16 cellular contexts compared by ENCODE assay signal in genomic region chr15:63469984-63470383, GRCh38. TPM values are rescaled to one million over a fixed set of nuclear protein-coding genes. Genes with fewer than 3 reads are reported as not detected.
DNase-seq lines count a peak whose midpoint lies in the region; ATAC-seq and TF ChIP-seq lines count a peak whose summit lies in the region.
"Had no signal": no experiment of that assay in that cellular context is flagged by ENCODE, and none has a peak within 500 bp of the region (broad histone marks: within the 10 kb centered on the region; RNA-seq: fewer than 3 reads in every experiment).

No MANE protein-coding gene starts in this region.

- H3K4me1 ChIP-seq in CD4-positive, alpha-beta memory T cell (ENCODE audit: insufficient read depth, low read length): peaks cover 33% of the 10 kb centered on the region

- H3K36me3 Mint-ChIP-seq in activated naive CD4-positive, alpha-beta T cell treated with anti-CD3 and anti-CD28 coated beads, Interleukin-2, amount 50 U/mL, for 72 hours: no peaks in the 10 kb centered on the region
- H3K36me3 Mint-ChIP-seq in CD4-positive, alpha-beta memory T cell: no peaks in the 10 kb centered on the region
- H3K36me3 Mint-ChIP-seq in dendritic cell treated with granulocyte-macrophage colony-stimulating factor and Interleukin-4, amounts not matched to agents 40 ng/mL and 50 ng/mL, for 4 days (ENCODE audit: low read depth): no peaks in the 10 kb centered on the region
- H3K36me3 Mint-ChIP-seq in stimulated activated memory B cell treated with anti-CD40 and anti-IgM and Interleukin-4, amounts not matched to agents 10 μg/mL and 1 μg/mL and 100 μg/mL, for 72 hours: no peaks in the 10 kb centered on the region
- H3K36me3 Mint-ChIP-seq in CD14-positive monocyte: peaks cover 0 to 2% of the 10 kb centered on the region in 2 donors
- H3K36me3 Mint-ChIP-seq: CD4-positive, CD25-positive, alpha-beta regulatory T cell had no signal

- no peaks in the 10 kb centered on the region for H3K9me3 Mint-ChIP-seq in activated naive CD4-positive, alpha-beta T cell treated with anti-CD3 and anti-CD28 coated beads, Interleukin-2, amount 50 U/mL, for 72 hours
- no peaks in the 10 kb centered on the region for H3K9me3 Mint-ChIP-seq in CD4-positive, alpha-beta memory T cell
- no peaks in the 10 kb centered on the region for H3K9me3 Mint-ChIP-seq in dendritic cell treated with granulocyte-macrophage colony-stimulating factor and Interleukin-4, amounts not matched to agents 40 ng/mL and 50 ng/mL, for 4 days
- no peaks in the 10 kb centered on the region for H3K9me3 Mint-ChIP-seq in stimulated activated memory B cell treated with anti-CD40 and anti-IgM and Interleukin-4, amounts not matched to agents 10 μg/mL and 1 μg/mL and 100 μg/mL, for 72 hours
- H3K9me3 Mint-ChIP-seq in CD14-positive monocyte: peaks cover 0 to 2% (median 0%) of the 10 kb centered on the region in 7 donors
- H3K9me3 Mint-ChIP-seq: CD4-positive, CD25-positive, alpha-beta regulatory T cell had no signal

- POLR2A ChIA-PET in CD4-positive, alpha-beta memory T cell (lab: Charles Lee; ENCODE audit: partially characterized antibody): interaction anchor here (0.9 to 2.0 kb wide), 3 partner anchors 12 to 130 kb away, joined by 3 to 9 read pairs (median 3); no protein-coding TSS in a partner anchor

- peaks cover 41 to 52% (median 50%) of the 10 kb centered on the region in 4 donors for H3K4me1 Mint-ChIP-seq in CD4-positive, alpha-beta memory T cell
- H3K4me1 Mint-ChIP-seq in dendritic cell treated with granulocyte-macrophage colony-stimulating factor and Interleukin-4, amounts not matched to agents 40 ng/mL and 50 ng/mL, for 4 days (ENCODE audit: low read depth): peaks cover 42% of the 10 kb centered on the region
- peaks cover 59% of the 10 kb centered on the region for H3K4me1 Mint-ChIP-seq in stimulated activated memory B cell treated with anti-CD40 and anti-IgM and Interleukin-4, amounts not matched to agents 10 μg/mL and 1 μg/mL and 100 μg/mL, for 72 hours
- peaks cover 34% of the 10 kb centered on the region for H3K4me1 Mint-ChIP-seq in CD14-positive monocyte

- no peaks in the 10 kb centered on the region for H3K9me3 ChIP-seq in CD4-positive, alpha-beta memory T cell (ENCODE audit: control insufficient read depth in 1 of 2, low read length in 2 of 2)
- H3K9me3 ChIP-seq: BLaER1 had no signal

- TF ChIP-seq CTCF in CD14-positive monocyte (IDR thresholded peaks at IDR 0.05): no peak

- intact Hi-C loops in CD4-positive, alpha-beta memory T cell (cut with micrococcal nuclease): loop anchor here (10.0 kb wide), 1 partner anchor 625 kb away; the partner anchor contains the start of genes CIAO2A and SNX1
- intact Hi-C loops in dendritic cell treated with granulocyte-macrophage colony-stimulating factor and Interleukin-4, amounts not matched to agents 40 ng/mL and 50 ng/mL, for 4 days (cut with micrococcal nuclease): loop anchor here (10.0 kb wide), 1 partner anchor 185 kb away; no protein-coding TSS in a partner anchor
- intact Hi-C loops in CD14-positive monocyte (cut with micrococcal nuclease): loop anchor here (5.0 to 10.0 kb wide), 3 partner anchors 32 to 55 kb away; partner anchors contain the start of gene USP3 (in 1 of the 2)

- H3K36me3 ChIP-seq in CD4-positive, alpha-beta memory T cell (ENCODE audit: insufficient read depth, low read length): no peaks in the 10 kb centered on the region
- H3K36me3 ChIP-seq: BLaER1 had no signal

- H3K4me3 Mint-ChIP-seq in CD4-positive, alpha-beta memory T cell: no peak overlapping the region
- no peak overlapping the region for H3K4me3 Mint-ChIP-seq in dendritic cell treated with granulocyte-macrophage colony-stimulating factor and Interleukin-4, amounts not matched to agents 40 ng/mL and 50 ng/mL, for 4 days
- no peak overlapping the region for H3K4me3 Mint-ChIP-seq in stimulated activated memory B cell treated with anti-CD40 and anti-IgM and Interleukin-4, amounts not matched to agents 10 μg/mL and 1 μg/mL and 100 μg/mL, for 72 hours
- no peak overlapping the region for H3K4me3 Mint-ChIP-seq in CD14-positive monocyte
- H3K4me3 Mint-ChIP-seq: CD4-positive, CD25-positive, alpha-beta regulatory T cell had no signal

- no peak overlapping the region for H3K4me3 ChIP-seq in CD4-positive, alpha-beta memory T cell (ENCODE audit: low read length in 2 of 2)
- H3K4me3 ChIP-seq: BLaER1, GM23248 had no signal

- ATAC-seq in activated naive CD4-positive, alpha-beta T cell treated with anti-CD3 and anti-CD28 coated beads, Interleukin-2, amount 50 U/mL, for 72 hours: no peak
- ATAC-seq in stimulated activated memory B cell treated with anti-CD40 and anti-IgM and Interleukin-4, amounts not matched to agents 10 μg/mL and 1 μg/mL and 100 μg/mL, for 72 hours: no peak
- ATAC-seq: HCT116 had no signal

- no peaks in the 10 kb centered on the region for H3K27me3 ChIP-seq in CD4-positive, alpha-beta memory T cell (ENCODE audit: insufficient read depth, low read length)
- H3K27me3 ChIP-seq: BLaER1 had no signal

- H3K27me3 Mint-ChIP-seq in CD4-positive, alpha-beta memory T cell: peaks cover 0 to 2% of the 10 kb centered on the region in 2 donors
- no peaks in the 10 kb centered on the region for H3K27me3 Mint-ChIP-seq in dendritic cell treated with granulocyte-macrophage colony-stimulating factor and Interleukin-4, amounts not matched to agents 40 ng/mL and 50 ng/mL, for 4 days
- no peaks in the 10 kb centered on the region for H3K27me3 Mint-ChIP-seq in stimulated activated memory B cell treated with anti-CD40 and anti-IgM and Interleukin-4, amounts not matched to agents 10 μg/mL and 1 μg/mL and 100 μg/mL, for 72 hours
- peaks cover 1 to 6% (median 3%) of the 10 kb centered on the region in 3 donors for H3K27me3 Mint-ChIP-seq in CD14-positive monocyte (ENCODE audit: low read depth in 3 of 3)
- H3K27me3 Mint-ChIP-seq: CD4-positive, CD25-positive, alpha-beta regulatory T cell had no signal

- no peak for DNase-seq in activated naive CD4-positive, alpha-beta T cell treated with anti-CD3 and anti-CD28 coated beads, Interleukin-2, amount 50 U/mL, for 72 hours (ENCODE audit: low spot score in 2 of 2)
- DNase-seq in activated naive CD4-positive, alpha-beta T cell (lab: John Stamatoyannopoulos, UW): no peak
- no peak for DNase-seq in CD4-positive, alpha-beta memory T cell
- DNase-seq in CD14-positive monocyte (ENCODE audit: low spot score): no peak
- no peak for DNase-seq in stimulated activated naive CD4-positive, alpha-beta T cell (lab: John Stamatoyannopoulos, UW)
- DNase-seq: 8988T; AML-193; CD4-positive, CD25-positive, alpha-beta regulatory T cell; DMS153; DMS79 treated with DMSO at 0.1 percent for 48 hours; EL; GM23248 had no signal

- CTCF ChIA-PET in CD4-positive, alpha-beta memory T cell (lab: Charles Lee; ENCODE audit: partially characterized antibody): interaction anchor here (0.7 to 4.4 kb wide), 7 partner anchors 13 to 130 kb away, joined by 3 to 64 read pairs (median 5); no protein-coding TSS in a partner anchor

- H3K27ac Mint-ChIP-seq in activated naive CD4-positive, alpha-beta T cell treated with anti-CD3 and anti-CD28 coated beads, Interleukin-2, amount 50 U/mL, for 72 hours: peak overlapping the region; percentile 59 to 77
- H3K27ac Mint-ChIP-seq in CD4-positive, alpha-beta memory T cell: peak overlapping the region in 5 of 7 donors; percentile 6 to 80 (median 43)
- H3K27ac Mint-ChIP-seq in dendritic cell treated with granulocyte-macrophage colony-stimulating factor and Interleukin-4, amounts not matched to agents 40 ng/mL and 50 ng/mL, for 4 days: peak overlapping the region; percentile 39
- peak overlapping the region; percentile 91 for H3K27ac Mint-ChIP-seq in stimulated activated memory B cell treated with anti-CD40 and anti-IgM and Interleukin-4, amounts not matched to agents 10 μg/mL and 1 μg/mL and 100 μg/mL, for 72 hours
- H3K27ac Mint-ChIP-seq in CD14-positive monocyte: no peak overlapping the region

- H3K27ac ChIP-seq in CD4-positive, alpha-beta memory T cell (ENCODE audit: low read depth, low read length): no peak overlapping the region
- H3K27ac ChIP-seq: BLaER1, GM23248 had no signal

RNA-seq across cellular contexts. Expression of gene USP3, which starts 34.4 kb away (rescaled TPM):
- 10 to 100 TPM; 71.4 to 81.4 TPM for total RNA-seq in activated naive CD4-positive, alpha-beta T cell treated with anti-CD3 and anti-CD28 coated beads, Interleukin-2, amount 50 U/mL, for 72 hours
- 100 to 1,000 TPM; 148 to 159 TPM for total RNA-seq in CD4-positive, alpha-beta memory T cell
- polyA plus RNA-seq in CD4-positive, alpha-beta memory T cell: 10 to 100 TPM; 61.6 to 76.1 TPM
- 100 to 1,000 TPM in 1 of 2 donors, 10 to 100 TPM in 1; 91.4 to 122 TPM for polyA plus RNA-seq in CD14-positive monocyte

Comparison
In these comparisons a context has a peak if more than half of its experiments do, and no peak if none do; other contexts are left out.
1. H3K27ac Mint-ChIP-seq: peak in activated naive CD4-positive, alpha-beta T cell treated with anti-CD3 and anti-CD28 coated beads, Interleukin-2, amount 50 U/mL, for 72 hours (2 of 2), CD4-positive, alpha-beta memory T cell (5 of 7), dendritic cell treated with granulocyte-macrophage colony-stimulating factor and Interleukin-4, amounts not matched to agents 40 ng/mL and 50 ng/mL, for 4 days (single experiment) and stimulated activated memory B cell treated with anti-CD40 and anti-IgM and Interleukin-4, amounts not matched to agents 10 μg/mL and 1 μg/mL and 100 μg/mL, for 72 hours (single experiment); none in CD14-positive monocyte (0 of 7).